31 cellular contexts compared by ENCODE assay signal in genomic region chr5:140055152-140055551, GRCh38.
"Had no signal": no experiment of that assay in that cellular context is flagged by ENCODE, and none has a peak within 500 bp of the region (broad histone marks: within the 10 kb centered on the region; RNA-seq: fewer than 3 reads in every experiment).

No MANE protein-coding gene starts in this region.

- H2AFZ ChIP-seq: neural progenitor cell had no signal

- H3K27ac ChIP-seq: left lung, neural progenitor cell, neutrophil, ovary, prostate gland, skin epidermis, stomach, testis, tibial artery, uterus had no signal

- H3K36me3 Mint-ChIP-seq: mesothelial cell of epicardium; naive B cell; natural killer cell; neural progenitor cell; stimulated activated naive B cell treated with anti-CD40 and anti-IgM and Interleukin-4, amounts not matched to agents 10 μg/mL and 1 μg/mL and 100 μg/mL, for 72 hours; type B pancreatic cell had no signal

- H3K36me3 ChIP-seq: left lung, neural progenitor cell, neutrophil, ovary, prostate gland, stomach, tibial artery, uterus had no signal

- ATAC-seq: left colon; left lung; natural killer cell; right cardiac atrium; sciatic nerve; stimulated activated naive B cell treated with anti-CD40 and anti-IgM and Interleukin-4, amounts not matched to agents 10 μg/mL and 1 μg/mL and 100 μg/mL, for 72 hours; stimulated activated naive CD8-positive, alpha-beta T cell treated with anti-CD3 and anti-CD28 coated beads, Interleukin-15, Interleukin-2, amounts not matched to agents 100 U/mL and 50 U/mL, for 24 hours had no signal

- DNase-seq: hypothalamus; kidney; left colon; left lung; mesendoderm; naive B cell; natural killer cell; nephron progenitor cell; occipital lobe; ovary; posterior cingulate gyrus; retina; right cardiac atrium; stimulated activated CD4-positive, alpha-beta T cell treated with anti-CD3 and anti-CD28 coated beads, Interleukin-12 subunit alpha, Interleukin-12 subunit beta, amount 100 ng/mL, for 4 hours; stimulated activated CD4-positive, alpha-beta T cell treated with anti-CD3 and anti-CD28 coated beads, Interleukin-15, amount 100 ng/mL, for 24 hours; stimulated activated CD4-positive, alpha-beta T cell treated with anti-CD3 and anti-CD28 coated beads, Interleukin-2, amount 100 ng/mL, for 24 hours; stimulated activated CD4-positive, alpha-beta T cell treated with anti-CD3 and anti-CD28 coated beads, Interleukin-4, amount 100 ng/mL, for 1 hour; stimulated activated naive B cell treated with anti-CD40 and anti-IgM and Interleukin-4, amounts not matched to agents 10 μg/mL and 1 μg/mL and 100 μg/mL, for 72 hours; stimulated activated naive CD8-positive, alpha-beta T cell treated with anti-CD3 and anti-CD28 coated beads, Interleukin-15, Interleukin-2, amounts not matched to agents 100 U/mL and 50 U/mL, for 24 hours; stomach; testis; tibial artery; uterus had no signal

- H3K4me3 ChIP-seq: left lung, lung, neural progenitor cell, ovary, prostate gland, skin epidermis, stomach, testis, tibial artery, uterus had no signal

- H3K4me2 ChIP-seq: neural progenitor cell had no signal

- H3K27me3 ChIP-seq: ovary, testis, uterus had no signal

- H3K4me1 ChIP-seq: left lung, neural progenitor cell, prostate gland, stomach, tibial artery, uterus had no signal

- H3K4me3 Mint-ChIP-seq: mesothelial cell of epicardium; naive B cell; natural killer cell; nephron progenitor cell; neural progenitor cell; stimulated activated naive B cell treated with anti-CD40 and anti-IgM and Interleukin-4, amounts not matched to agents 10 μg/mL and 1 μg/mL and 100 μg/mL, for 72 hours; type B pancreatic cell had no signal

- H3K27ac Mint-ChIP-seq: mesothelial cell of epicardium; naive B cell; natural killer cell; nephron progenitor cell; neural progenitor cell; stimulated activated naive B cell treated with anti-CD40 and anti-IgM and Interleukin-4, amounts not matched to agents 10 μg/mL and 1 μg/mL and 100 μg/mL, for 72 hours; type B pancreatic cell had no signal

- H3K4me1 Mint-ChIP-seq: mesothelial cell of epicardium; naive B cell; natural killer cell; nephron progenitor cell; neural progenitor cell; stimulated activated naive B cell treated with anti-CD40 and anti-IgM and Interleukin-4, amounts not matched to agents 10 μg/mL and 1 μg/mL and 100 μg/mL, for 72 hours had no signal

- H3K9me3 Mint-ChIP-seq: mesothelial cell of epicardium; naive B cell; natural killer cell; nephron progenitor cell; neural progenitor cell; stimulated activated naive B cell treated with anti-CD40 and anti-IgM and Interleukin-4, amounts not matched to agents 10 μg/mL and 1 μg/mL and 100 μg/mL, for 72 hours; type B pancreatic cell had no signal

- H3K9me3 ChIP-seq: left lung, neutrophil, ovary, prostate gland, stomach, testis, tibial artery, uterus had no signal

- H3K9ac ChIP-seq: neural progenitor cell had no signal
